ENCODE assay signal across 1 cellular context in the genomic region with DNA sequence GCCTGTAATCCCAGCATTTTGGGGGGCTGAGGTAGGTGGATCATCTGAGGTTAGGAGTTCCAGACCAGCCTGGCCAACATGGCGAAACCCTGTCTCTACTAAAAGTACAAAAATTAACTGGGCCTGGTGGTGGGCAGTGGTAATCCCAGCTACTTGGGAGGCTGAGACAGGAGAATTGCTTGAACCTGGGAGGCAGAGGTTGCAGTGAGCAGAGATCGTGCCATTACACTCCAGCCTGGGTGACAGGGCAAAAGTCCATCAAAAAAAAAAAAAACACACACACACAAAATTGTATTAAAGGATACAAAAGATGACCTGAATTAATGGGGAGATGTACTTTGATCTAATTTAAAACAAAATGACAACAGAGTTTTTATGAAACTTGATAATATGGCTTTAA. TPM values are rescaled to one million over a fixed set of nuclear protein-coding genes. Genes with fewer than 3 reads are reported as not detected.
"Had no signal": no experiment of that assay in that cellular context is flagged by ENCODE, and none has a peak within 500 bp of the region (broad histone marks: within the 10 kb centered on the region; RNA-seq: fewer than 3 reads in every experiment).

No MANE protein-coding gene starts in this region.

RNA-seq across cellular contexts. Expression of gene RSPH4A, which starts 47.9 kb away (rescaled TPM):
- total RNA-seq: left ventricle myocardium inferior had no signal
